Comparison of ENCODE assay signal across 8 cellular contexts in genomic region chr1:201170533-201171062, GRCh38. TPM values are rescaled to one million over a fixed set of nuclear protein-coding genes. Genes with fewer than 3 reads are reported as not detected.
DNase-seq lines count a peak whose midpoint lies in the region; ATAC-seq and TF ChIP-seq lines count a peak whose summit lies in the region.

No MANE protein-coding gene starts in this region.

- peak overlapping the region; percentile 88 for H3K4me3 Mint-ChIP-seq in activated B cell treated with CpG ODN at 0.5 μM for 24 hours

- H3K9me3 Mint-ChIP-seq in activated B cell treated with CpG ODN at 0.5 μM for 24 hours: no peaks in the 10 kb centered on the region

- intact Hi-C loops in activated B cell treated with CpG ODN at 0.5 μM for 24 hours (cut with micrococcal nuclease): loop anchor here (1.0 to 5.0 kb wide), 2 partner anchors 16 to 148 kb away; partner anchors contain the start of genes KIF21B and TMEM9

- DNase-seq in ACHN (peak; percentile 98), NCI-H2196 (lab: John Stamatoyannopoulos, UW; ENCODE audit: unreplicated experiment) (peak; percentile 96), activated B cell treated with CpG ODN at 0.5 μM for 24 hours (peak; percentile 63), caudate nucleus (lab: John Stamatoyannopoulos, UW) (peak in 60 of 61 donors; percentile 60 to 96 (median 85)), islet precursor cell (peak; percentile 99)
- peak; percentile 61 for DNase-seq in stimulated activated CD4-positive, alpha-beta T cell treated with anti-CD3 and anti-CD28 coated beads, Interleukin-12 subunit alpha, Interleukin-12 subunit beta, amount 100 ng/mL, for 4 hours

- H3K36me3 Mint-ChIP-seq in activated B cell treated with CpG ODN at 0.5 μM for 24 hours (ENCODE audit: low read depth): no peaks in the 10 kb centered on the region

- peak overlapping the region; percentile 42 for H3K27ac ChIP-seq in caudate nucleus (ENCODE audit: low read depth, low read length)

- no peak for TF ChIP-seq CTCF in activated B cell treated with CpG ODN at 0.5 μM for 24 hours (IDR thresholded peaks at IDR 0.05)

- in situ Hi-C loops in ACHN (cut with HindIII; ENCODE audit: low pct_ligation_motif_present, low pct_unique_long_range_greater_than_20kb, low sequenced_read_pairs): no loop called here

- H3K4me1 Mint-ChIP-seq in activated B cell treated with CpG ODN at 0.5 μM for 24 hours: peaks cover 12% of the 10 kb centered on the region

- peak; percentile 83 for ATAC-seq in GM18873 (IDR thresholded peaks at IDR 0.05; ENCODE audit: low FRiP score, unreplicated experiment)
- peak; percentile 93 for ATAC-seq in HG03103 (IDR thresholded peaks at IDR 0.05; ENCODE audit: low read depth, unreplicated experiment)
- ATAC-seq in activated B cell treated with CpG ODN at 0.5 μM for 24 hours (ENCODE audit: low read depth): peak; percentile 99

- peak overlapping the region; percentile 79 for H3K27ac Mint-ChIP-seq in activated B cell treated with CpG ODN at 0.5 μM for 24 hours

- CTCF ChIA-PET in activated B cell treated with CpG ODN at 0.5 μM for 24 hours (lab: Charles Lee): interaction anchor here (0.8 to 1.4 kb wide), 3 partner anchors 14 to 17 kb away, joined by 3 to 4 read pairs (median 3); partner anchors contain the start of gene TMEM9

- peaks cover 4% of the 10 kb centered on the region for H3K27me3 Mint-ChIP-seq in activated B cell treated with CpG ODN at 0.5 μM for 24 hours

- POLR2A ChIA-PET in activated B cell treated with CpG ODN at 0.5 μM for 24 hours (lab: Charles Lee): interaction anchor here (1.6 kb wide), 1 partner anchor 16 kb away, joined by 13 read pairs; the partner anchor contains the start of gene TMEM9

RNA-seq across cellular contexts. Expression of gene TMEM9, which starts 16.3 kb away (rescaled TPM):
- 19.0 and 21.7 TPM in 2 replicates for total RNA-seq in activated B cell treated with CpG ODN at 0.5 μM for 24 hours

RNA-seq across cellular contexts. Expression of gene IGFN1, which starts 20.0 kb away (rescaled TPM):
- total RNA-seq in activated B cell treated with CpG ODN at 0.5 μM for 24 hours: not detected in 2 replicates

RNA-seq across cellular contexts. Expression of gene ASCL5, which starts 43.6 kb away (rescaled TPM):
- total RNA-seq in activated B cell treated with CpG ODN at 0.5 μM for 24 hours: not detected in 2 replicates

RNA-seq across cellular contexts. Expression of gene CACNA1S, which starts 58.4 kb away (rescaled TPM):
- not detected in 2 replicates for total RNA-seq in activated B cell treated with CpG ODN at 0.5 μM for 24 hours

Comparison
In these comparisons a context has a peak if more than half of its experiments do, and no peak if none do; other contexts are left out.
1. Peak in every context shown above with its lines: DNase-seq, ATAC-seq and H3K27ac ChIP-seq.